In the genomic region with DNA sequence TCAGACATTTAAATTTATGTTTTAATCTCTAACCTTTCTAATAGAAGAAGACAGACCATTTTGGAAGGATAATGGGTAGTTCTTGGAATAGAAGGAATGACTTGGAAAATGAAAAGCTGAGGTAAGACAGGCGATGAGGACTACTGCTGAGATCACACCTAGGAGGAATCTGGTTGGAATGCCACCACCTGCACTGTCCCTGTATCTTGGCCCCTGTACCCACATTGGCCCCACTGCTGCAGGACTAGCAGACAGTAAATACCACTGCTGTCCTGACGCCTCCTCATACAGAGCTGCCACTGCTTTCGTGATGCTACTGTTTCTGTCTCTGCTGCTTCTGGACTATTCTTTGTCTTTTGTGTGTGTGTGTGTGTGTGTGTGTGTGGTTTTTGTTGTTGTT, we compare ENCODE assay signal across 1 cellular context.
TF ChIP-seq lines count a peak whose summit lies in the region.

No MANE protein-coding gene starts in this region.

TF ChIP-seq in H1, 55 proteins besides CTCF, POLR2A, EP300 and RAD21:
- no peak for TF ChIP-seq RXRA (IDR thresholded peaks at IDR 0.05; ENCODE audit: insufficient read depth, low read depth, low read length)
- TF ChIP-seq TEAD4 (IDR thresholded peaks at IDR 0.05; ENCODE audit: low read depth, low read length) = peak; percentile 45; the same call in 1 of the 2 replicates
